In the genomic region with DNA sequence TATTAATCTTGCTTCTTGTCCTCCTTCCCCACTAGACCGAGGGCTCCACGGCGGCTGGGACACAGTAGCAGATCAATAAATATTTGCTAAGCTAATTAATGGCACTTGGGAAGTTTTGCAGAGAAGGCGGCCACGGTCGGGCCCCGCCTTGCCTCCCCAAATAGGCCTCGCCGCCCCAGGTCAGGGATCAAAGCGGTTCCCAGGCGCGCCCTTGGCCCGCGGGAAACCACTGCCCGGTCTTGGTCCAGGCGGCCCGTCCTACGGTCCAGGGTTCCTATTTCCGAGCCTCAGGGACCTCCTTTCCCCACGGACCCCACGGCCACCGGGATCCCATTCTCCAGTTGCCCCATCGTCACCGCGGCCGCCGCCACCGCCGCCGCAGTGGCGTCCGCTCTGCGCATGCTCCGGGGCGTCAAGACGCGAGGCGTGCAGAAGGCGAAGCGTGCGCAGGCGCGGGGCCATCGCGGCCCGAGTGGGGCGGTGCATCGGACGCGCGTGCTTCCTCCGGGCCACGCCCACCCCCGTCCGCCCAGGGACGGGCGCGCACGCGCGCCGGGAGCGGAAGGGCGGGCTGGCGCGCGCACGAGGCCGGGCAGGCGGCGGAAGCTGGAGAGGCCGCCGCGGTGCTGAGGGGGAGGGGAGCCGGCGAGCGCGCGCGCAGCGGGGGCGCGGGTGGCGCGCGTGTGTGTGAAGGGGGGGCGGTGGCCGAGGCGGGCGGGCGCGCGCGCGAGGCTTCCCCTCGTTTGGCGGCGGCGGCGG, we compare ENCODE assay signal across 1 cellular context.
TF ChIP-seq lines count a peak whose summit lies in the region.

A gene (plus strand): TSS at position 717 of the 759 bp plus-strand sequence. CDS start 23,122 bp downstream, outside the sequence.

TF ChIP-seq in HEK293, 187 proteins besides CTCF, POLR2A, EP300 and RAD21 (continued from another document):
- TF ChIP-seq, protein P1, sequence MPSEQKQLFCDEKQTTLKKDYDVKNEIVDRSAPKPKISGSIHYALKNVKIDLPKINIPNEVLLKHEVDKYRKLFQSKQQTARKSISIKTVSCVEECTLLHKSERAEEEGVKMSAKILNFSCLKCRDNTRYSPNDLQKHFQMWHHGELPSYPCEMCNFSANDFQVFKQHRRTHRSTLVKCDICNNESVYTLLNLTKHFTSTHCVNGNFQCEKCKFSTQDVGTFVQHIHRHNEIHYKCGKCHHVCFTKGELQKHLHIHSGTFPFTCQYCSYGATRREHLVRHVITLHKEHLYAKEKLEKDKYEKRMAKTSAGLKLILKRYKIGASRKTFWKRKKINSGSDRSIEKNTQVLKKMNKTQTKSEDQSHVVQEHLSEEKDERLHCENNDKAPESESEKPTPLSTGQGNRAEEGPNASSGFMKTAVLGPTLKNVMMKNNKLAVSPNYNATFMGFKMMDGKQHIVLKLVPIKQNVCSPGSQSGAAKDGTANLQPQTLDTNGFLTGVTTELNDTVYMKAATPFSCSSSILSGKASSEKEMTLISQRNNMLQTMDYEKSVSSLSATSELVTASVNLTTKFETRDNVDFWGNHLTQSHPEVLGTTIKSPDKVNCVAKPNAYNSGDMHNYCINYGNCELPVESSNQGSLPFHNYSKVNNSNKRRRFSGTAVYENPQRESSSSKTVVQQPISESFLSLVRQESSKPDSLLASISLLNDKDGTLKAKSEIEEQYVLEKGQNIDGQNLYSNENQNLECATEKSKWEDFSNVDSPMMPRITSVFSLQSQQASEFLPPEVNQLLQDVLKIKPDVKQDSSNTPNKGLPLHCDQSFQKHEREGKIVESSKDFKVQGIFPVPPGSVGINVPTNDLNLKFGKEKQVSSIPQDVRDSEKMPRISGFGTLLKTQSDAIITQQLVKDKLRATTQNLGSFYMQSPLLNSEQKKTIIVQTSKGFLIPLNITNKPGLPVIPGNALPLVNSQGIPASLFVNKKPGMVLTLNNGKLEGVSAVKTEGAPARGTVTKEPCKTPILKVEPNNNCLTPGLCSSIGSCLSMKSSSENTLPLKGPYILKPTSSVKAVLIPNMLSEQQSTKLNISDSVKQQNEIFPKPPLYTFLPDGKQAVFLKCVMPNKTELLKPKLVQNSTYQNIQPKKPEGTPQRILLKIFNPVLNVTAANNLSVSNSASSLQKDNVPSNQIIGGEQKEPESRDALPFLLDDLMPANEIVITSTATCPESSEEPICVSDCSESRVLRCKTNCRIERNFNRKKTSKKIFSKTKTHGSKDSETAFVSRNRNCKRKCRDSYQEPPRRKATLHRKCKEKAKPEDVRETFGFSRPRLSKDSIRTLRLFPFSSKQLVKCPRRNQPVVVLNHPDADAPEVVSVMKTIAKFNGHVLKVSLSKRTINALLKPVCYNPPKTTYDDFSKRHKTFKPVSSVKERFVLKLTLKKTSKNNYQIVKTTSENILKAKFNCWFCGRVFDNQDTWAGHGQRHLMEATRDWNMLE (tag by site-specific recombination; conservative IDR thresholded peaks at IDR 0.05; ENCODE audit: low read depth) = peak; percentile 38; the same call in 1 of the 2 replicates
- TF ChIP-seq KLF10 (tag by site-specific recombination; IDR thresholded peaks at IDR 0.05) (peak; percentile 32; the same call in 1 of the 2 replicates), ZNF174 (tag by site-specific recombination; IDR thresholded peaks at IDR 0.05) (no peak), ZXDB (tag by site-specific recombination; IDR thresholded peaks at IDR 0.05) (peak; percentile 77), YY2 (tag by site-specific recombination; IDR thresholded peaks at IDR 0.05) (0 out of 2 replicates have a peak, but pooled peaks have one; percentile 58), ZNF629 (tag by site-specific recombination; IDR thresholded peaks at IDR 0.05) (peak; percentile 58; the same call in 1 of the 2 replicates), TCF7L2 (IDR thresholded peaks at IDR 0.05; ENCODE audit: borderline replicate concordance, low read depth, low read length) (peak; percentile 41; the same call in 1 of the 2 replicates), ZSCAN30 (tag by site-specific recombination; IDR thresholded peaks at IDR 0.05) (peak; percentile 36; the same call in 1 of the 2 replicates), ZNF623 (tag by site-specific recombination; IDR thresholded peaks at IDR 0.05) (no peak), ZNF274 (IDR thresholded peaks at IDR 0.05; ENCODE audit: low read length) (no peak), ZNF274 (tag by site-specific recombination; IDR thresholded peaks at IDR 0.05; ENCODE audit: borderline replicate concordance) (no peak), YY1 (tag by site-specific recombination; IDR thresholded peaks at IDR 0.05) (peak; percentile 47; the same call in 1 of the 2 replicates), ZNF423 (tag by site-specific recombination; IDR thresholded peaks at IDR 0.05) (no peak), GLIS2 (tag by site-specific recombination; IDR thresholded peaks at IDR 0.05) (no peak), ZFP37 (tag by site-specific recombination; IDR thresholded peaks at IDR 0.05) (peak; percentile 40; the same call in 1 of the 2 replicates), ZNF10 (tag by site-specific recombination; IDR thresholded peaks at IDR 0.05) (peak; percentile 32; the same call in 1 of the 2 replicates), ZNF132 (tag by site-specific recombination; IDR thresholded peaks at IDR 0.05; ENCODE audit: borderline replicate concordance) (no peak), ZNF121 (tag by site-specific recombination; IDR thresholded peaks at IDR 0.05) (0 out of 2 replicates have a peak, but pooled peaks have one; percentile 28), KLF7 (tag by site-specific recombination; IDR thresholded peaks at IDR 0.05; ENCODE audit: borderline replicate concordance) (peak; percentile 46; the same call in 1 of the 2 replicates), ZNF2 (tag by site-specific recombination; IDR thresholded peaks at IDR 0.05) (peak; percentile 77), ZEB2 (tag by site-specific recombination; IDR thresholded peaks at IDR 0.05) (peak; percentile 73), ZNF843 (tag by site-specific recombination; IDR thresholded peaks at IDR 0.05) (peak; percentile 71), ZNF76 (tag by site-specific recombination; IDR thresholded peaks at IDR 0.05; ENCODE audit: borderline replicate concordance, low read depth) (no peak; the same call in 1 of the 2 replicates), ZNF335 (tag by site-specific recombination; conservative IDR thresholded peaks at IDR 0.05) (peak; percentile 78), KLF1 (tag by site-specific recombination; IDR thresholded peaks at IDR 0.05) (peak; percentile 63), ZNF560 (tag by site-specific recombination; IDR thresholded peaks at IDR 0.05; ENCODE audit: borderline replicate concordance) (peak; percentile 51; the same call in 1 of the 2 replicates), KLF8 (tag by site-specific recombination; IDR thresholded peaks at IDR 0.05) (peak; percentile 91), ZBTB7A (tag by site-specific recombination; IDR thresholded peaks at IDR 0.05; ENCODE audit: low read depth) (0 out of 2 replicates have a peak, but pooled peaks have one; percentile 27), ZNF140 (tag by site-specific recombination; IDR thresholded peaks at IDR 0.05) (no peak)
- TF ChIP-seq, protein P2, sequence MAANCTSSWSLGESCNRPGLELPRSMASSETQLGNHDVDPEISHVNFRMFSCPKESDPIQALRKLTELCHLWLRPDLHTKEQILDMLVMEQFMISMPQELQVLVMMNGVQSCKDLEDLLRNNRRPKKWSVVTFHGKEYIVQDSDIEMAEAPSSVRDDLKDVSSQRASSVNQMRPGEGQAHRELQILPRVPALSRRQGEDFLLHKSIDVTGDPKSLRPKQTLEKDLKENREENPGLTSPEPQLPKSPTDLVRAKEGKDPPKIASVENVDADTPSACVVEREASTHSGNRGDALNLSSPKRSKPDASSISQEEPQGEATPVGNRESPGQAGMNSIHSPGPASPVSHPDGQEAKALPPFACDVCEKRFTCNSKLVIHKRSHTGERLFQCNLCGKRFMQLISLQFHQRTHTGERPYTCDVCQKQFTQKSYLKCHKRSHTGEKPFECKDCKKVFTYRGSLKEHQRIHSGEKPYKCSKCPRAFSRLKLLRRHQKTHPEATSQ (tag by site-specific recombination; IDR thresholded peaks at IDR 0.05) = peak; percentile 88; the same call in 1 of the 2 replicates
- TF ChIP-seq, protein P3, sequence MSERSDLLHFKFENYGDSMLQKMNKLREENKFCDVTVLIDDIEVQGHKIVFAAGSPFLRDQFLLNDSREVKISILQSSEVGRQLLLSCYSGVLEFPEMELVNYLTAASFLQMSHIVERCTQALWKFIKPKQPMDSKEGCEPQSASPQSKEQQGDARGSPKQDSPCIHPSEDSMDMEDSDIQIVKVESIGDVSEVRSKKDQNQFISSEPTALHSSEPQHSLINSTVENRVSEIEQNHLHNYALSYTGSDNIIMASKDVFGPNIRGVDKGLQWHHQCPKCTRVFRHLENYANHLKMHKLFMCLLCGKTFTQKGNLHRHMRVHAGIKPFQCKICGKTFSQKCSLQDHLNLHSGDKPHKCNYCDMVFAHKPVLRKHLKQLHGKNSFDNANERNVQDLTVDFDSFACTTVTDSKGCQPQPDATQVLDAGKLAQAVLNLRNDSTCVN (tag by site-specific recombination; optimal IDR thresholded peaks at IDR 0.05) = peak; percentile 76
- TF ChIP-seq, protein P4, sequence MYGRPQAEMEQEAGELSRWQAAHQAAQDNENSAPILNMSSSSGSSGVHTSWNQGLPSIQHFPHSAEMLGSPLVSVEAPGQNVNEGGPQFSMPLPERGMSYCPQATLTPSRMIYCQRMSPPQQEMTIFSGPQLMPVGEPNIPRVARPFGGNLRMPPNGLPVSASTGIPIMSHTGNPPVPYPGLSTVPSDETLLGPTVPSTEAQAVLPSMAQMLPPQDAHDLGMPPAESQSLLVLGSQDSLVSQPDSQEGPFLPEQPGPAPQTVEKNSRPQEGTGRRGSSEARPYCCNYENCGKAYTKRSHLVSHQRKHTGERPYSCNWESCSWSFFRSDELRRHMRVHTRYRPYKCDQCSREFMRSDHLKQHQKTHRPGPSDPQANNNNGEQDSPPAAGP (tag by site-specific recombination; IDR thresholded peaks at IDR 0.05) = peak; percentile 81; the same call in 1 of the 2 replicates
- TF ChIP-seq, protein P5, sequence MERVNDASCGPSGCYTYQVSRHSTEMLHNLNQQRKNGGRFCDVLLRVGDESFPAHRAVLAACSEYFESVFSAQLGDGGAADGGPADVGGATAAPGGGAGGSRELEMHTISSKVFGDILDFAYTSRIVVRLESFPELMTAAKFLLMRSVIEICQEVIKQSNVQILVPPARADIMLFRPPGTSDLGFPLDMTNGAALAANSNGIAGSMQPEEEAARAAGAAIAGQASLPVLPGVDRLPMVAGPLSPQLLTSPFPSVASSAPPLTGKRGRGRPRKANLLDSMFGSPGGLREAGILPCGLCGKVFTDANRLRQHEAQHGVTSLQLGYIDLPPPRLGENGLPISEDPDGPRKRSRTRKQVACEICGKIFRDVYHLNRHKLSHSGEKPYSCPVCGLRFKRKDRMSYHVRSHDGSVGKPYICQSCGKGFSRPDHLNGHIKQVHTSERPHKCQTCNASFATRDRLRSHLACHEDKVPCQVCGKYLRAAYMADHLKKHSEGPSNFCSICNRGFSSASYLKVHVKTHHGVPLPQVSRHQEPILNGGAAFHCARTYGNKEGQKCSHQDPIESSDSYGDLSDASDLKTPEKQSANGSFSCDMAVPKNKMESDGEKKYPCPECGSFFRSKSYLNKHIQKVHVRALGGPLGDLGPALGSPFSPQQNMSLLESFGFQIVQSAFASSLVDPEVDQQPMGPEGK (tag by site-specific recombination; IDR thresholded peaks at IDR 0.05) = peak; percentile 72
- TF ChIP-seq, protein P6, sequence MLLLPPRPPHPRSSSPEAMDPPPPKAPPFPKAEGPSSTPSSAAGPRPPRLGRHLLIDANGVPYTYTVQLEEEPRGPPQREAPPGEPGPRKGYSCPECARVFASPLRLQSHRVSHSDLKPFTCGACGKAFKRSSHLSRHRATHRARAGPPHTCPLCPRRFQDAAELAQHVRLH (tag by site-specific recombination; IDR thresholded peaks at IDR 0.05) = peak; percentile 50; the same call in 1 of the 2 replicates
- TF ChIP-seq, protein P7, sequence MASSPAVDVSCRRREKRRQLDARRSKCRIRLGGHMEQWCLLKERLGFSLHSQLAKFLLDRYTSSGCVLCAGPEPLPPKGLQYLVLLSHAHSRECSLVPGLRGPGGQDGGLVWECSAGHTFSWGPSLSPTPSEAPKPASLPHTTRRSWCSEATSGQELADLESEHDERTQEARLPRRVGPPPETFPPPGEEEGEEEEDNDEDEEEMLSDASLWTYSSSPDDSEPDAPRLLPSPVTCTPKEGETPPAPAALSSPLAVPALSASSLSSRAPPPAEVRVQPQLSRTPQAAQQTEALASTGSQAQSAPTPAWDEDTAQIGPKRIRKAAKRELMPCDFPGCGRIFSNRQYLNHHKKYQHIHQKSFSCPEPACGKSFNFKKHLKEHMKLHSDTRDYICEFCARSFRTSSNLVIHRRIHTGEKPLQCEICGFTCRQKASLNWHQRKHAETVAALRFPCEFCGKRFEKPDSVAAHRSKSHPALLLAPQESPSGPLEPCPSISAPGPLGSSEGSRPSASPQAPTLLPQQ (tag by site-specific recombination; IDR thresholded peaks at IDR 0.05) = peak; percentile 90
- TF ChIP-seq, protein P8, sequence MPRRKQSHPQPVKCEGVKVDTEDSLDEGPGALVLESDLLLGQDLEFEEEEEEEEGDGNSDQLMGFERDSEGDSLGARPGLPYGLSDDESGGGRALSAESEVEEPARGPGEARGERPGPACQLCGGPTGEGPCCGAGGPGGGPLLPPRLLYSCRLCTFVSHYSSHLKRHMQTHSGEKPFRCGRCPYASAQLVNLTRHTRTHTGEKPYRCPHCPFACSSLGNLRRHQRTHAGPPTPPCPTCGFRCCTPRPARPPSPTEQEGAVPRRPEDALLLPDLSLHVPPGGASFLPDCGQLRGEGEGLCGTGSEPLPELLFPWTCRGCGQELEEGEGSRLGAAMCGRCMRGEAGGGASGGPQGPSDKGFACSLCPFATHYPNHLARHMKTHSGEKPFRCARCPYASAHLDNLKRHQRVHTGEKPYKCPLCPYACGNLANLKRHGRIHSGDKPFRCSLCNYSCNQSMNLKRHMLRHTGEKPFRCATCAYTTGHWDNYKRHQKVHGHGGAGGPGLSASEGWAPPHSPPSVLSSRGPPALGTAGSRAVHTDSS (tag by site-specific recombination; IDR thresholded peaks at IDR 0.05) = 0 out of 2 replicates have a peak, but pooled peaks have one; percentile 14
- TF ChIP-seq, protein P9, sequence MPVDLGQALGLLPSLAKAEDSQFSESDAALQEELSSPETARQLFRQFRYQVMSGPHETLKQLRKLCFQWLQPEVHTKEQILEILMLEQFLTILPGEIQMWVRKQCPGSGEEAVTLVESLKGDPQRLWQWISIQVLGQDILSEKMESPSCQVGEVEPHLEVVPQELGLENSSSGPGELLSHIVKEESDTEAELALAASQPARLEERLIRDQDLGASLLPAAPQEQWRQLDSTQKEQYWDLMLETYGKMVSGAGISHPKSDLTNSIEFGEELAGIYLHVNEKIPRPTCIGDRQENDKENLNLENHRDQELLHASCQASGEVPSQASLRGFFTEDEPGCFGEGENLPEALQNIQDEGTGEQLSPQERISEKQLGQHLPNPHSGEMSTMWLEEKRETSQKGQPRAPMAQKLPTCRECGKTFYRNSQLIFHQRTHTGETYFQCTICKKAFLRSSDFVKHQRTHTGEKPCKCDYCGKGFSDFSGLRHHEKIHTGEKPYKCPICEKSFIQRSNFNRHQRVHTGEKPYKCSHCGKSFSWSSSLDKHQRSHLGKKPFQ (tag by site-specific recombination; IDR thresholded peaks at IDR 0.05) = no peak
